2 cellular contexts compared by ENCODE assay signal in the genomic region with DNA sequence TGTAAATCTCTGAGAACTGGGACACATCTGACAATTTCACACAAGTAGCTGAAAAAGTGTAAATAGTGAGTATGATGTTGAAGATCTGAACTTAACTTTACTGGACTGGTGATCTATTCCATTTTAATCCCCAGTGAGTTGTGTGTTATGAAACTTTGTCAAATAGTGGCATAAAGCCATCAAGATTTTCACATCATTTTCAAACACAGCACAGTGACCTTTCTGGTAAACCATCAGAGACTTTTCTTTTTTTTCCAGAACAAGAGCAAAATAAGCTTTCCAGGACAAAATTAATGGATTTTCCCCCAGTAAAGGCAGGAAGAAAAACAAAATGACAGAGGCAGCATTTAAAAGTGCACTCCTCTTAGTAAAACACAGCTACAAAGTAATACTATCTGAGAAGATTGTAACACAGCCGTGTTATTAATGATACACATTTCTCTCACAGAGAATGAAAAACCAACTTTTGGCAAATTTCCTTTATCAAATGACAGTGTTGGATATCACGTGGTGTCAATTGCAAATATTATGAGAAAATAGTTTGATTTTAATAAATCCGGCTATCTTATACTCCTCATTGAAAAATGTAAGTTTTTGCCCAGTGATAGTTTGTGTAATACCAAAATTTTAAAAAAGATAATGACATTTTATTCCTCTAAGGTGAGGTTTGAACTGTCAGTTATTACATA.
TF ChIP-seq lines count a peak whose summit lies in the region.

No MANE protein-coding gene starts in this region.

TF ChIP-seq in HCT116, 20 proteins besides CTCF, POLR2A, EP300 and RAD21:
- no peak for TF ChIP-seq ELF1 (IDR thresholded peaks at IDR 0.05; ENCODE audit: borderline replicate concordance, low read depth)
- TF ChIP-seq CBX3 (IDR thresholded peaks at IDR 0.05; ENCODE audit: low read depth), result no peak
- TF ChIP-seq JUND (IDR thresholded peaks at IDR 0.05), result no peak
- TF ChIP-seq EGR1 (IDR thresholded peaks at IDR 0.05; ENCODE audit: low read depth), result no peak
- TF ChIP-seq EZH2phosphoT487 (IDR thresholded peaks at IDR 0.05; ENCODE audit: borderline replicate concordance), result no peak
- no peak for TF ChIP-seq CEBPB (IDR thresholded peaks at IDR 0.05; ENCODE audit: low read depth)

TF ChIP-seq in WTC11, 78 proteins besides CTCF, POLR2A, EP300 and RAD21:
- TF ChIP-seq EMX1 (CRISPR knock-in tag; IDR thresholded peaks at IDR 0.05) (no peak), PREB (CRISPR knock-in tag; IDR thresholded peaks at IDR 0.05; ENCODE audit: borderline replicate concordance) (no peak), ETV6 (CRISPR knock-in tag; IDR thresholded peaks at IDR 0.05) (no peak), ZNF263 (CRISPR knock-in tag; IDR thresholded peaks at IDR 0.05; ENCODE audit: low read depth) (no peak), CREB1 (CRISPR knock-in tag; IDR thresholded peaks at IDR 0.05) (no peak), FOXJ3 (CRISPR knock-in tag; IDR thresholded peaks at IDR 0.05; ENCODE audit: borderline replicate concordance) (no peak), FOXP1 (CRISPR knock-in tag; IDR thresholded peaks at IDR 0.05; ENCODE audit: borderline replicate concordance) (no peak), ZBTB43 (CRISPR knock-in tag; IDR thresholded peaks at IDR 0.05) (no peak), ZNF671 (CRISPR knock-in tag; IDR thresholded peaks at IDR 0.05) (no peak), ZNF219 (CRISPR knock-in tag; IDR thresholded peaks at IDR 0.05; ENCODE audit: borderline replicate concordance) (no peak), JAZF1 (CRISPR knock-in tag; IDR thresholded peaks at IDR 0.05) (no peak)
